ENCODE assay signal across 34 cellular contexts in genomic region chr11:20631525-20632168, GRCh38. TPM values are rescaled to one million over a fixed set of nuclear protein-coding genes. Genes with fewer than 3 reads are reported as not detected.
A peak's percentile ranks its signal among the peaks of the same experiment; 100 is the strongest.
DNase-seq lines count a peak whose midpoint lies in the region; ATAC-seq and TF ChIP-seq lines count a peak whose summit lies in the region.
"Had no signal": no experiment of that assay in that cellular context is flagged by ENCODE, and none has a peak within 500 bp of the region (broad histone marks: within the 10 kb centered on the region; RNA-seq: fewer than 3 reads in every experiment).

No MANE protein-coding gene starts in this region.

- H3K36me3 ChIP-seq in HEK293 (ENCODE audit: control insufficient read depth in 2 of 2, insufficient read depth in 1 of 2, low read length in 2 of 2) = no peaks in the 10 kb centered on the region
- H3K36me3 ChIP-seq: left ventricle myocardium inferior, MG63 had no signal

- no peak for TF ChIP-seq CTCF in HEK293 (tag by site-specific recombination; IDR thresholded peaks at IDR 0.05)

- peak; percentile 31 for DNase-seq in DMS153 (lab: John Stamatoyannopoulos, UW)
- DNase-seq in NCI-H69 (lab: John Stamatoyannopoulos, UW) = peak; percentile 97
- DNase-seq in epithelial cell of prostate (ENCODE audit: low read depth, low spot score) = peak; percentile 79
- DNase-seq in left cardiac atrium = no peak
- DNase-seq: activated CD4-positive, CD25-positive, alpha-beta regulatory T cell; activated CD8-positive, alpha-beta memory T cell treated with anti-CD3 and anti-CD28 coated beads, Interleukin-2, amount 10 ng/mL, durations not matched to agents 7 days and 5 days; activated gamma-delta T cell treated with Interleukin-2 at 50 U/mL for 16 hours; activated naive CD8-positive, alpha-beta T cell treated with anti-CD3 and anti-CD28 coated beads, Interleukin-2, amount 10 ng/mL, durations not matched to agents 7 days and 5 days; activated T-cell treated with anti-CD3 and anti-CD28 coated beads, Interleukin-2, amount 50 U/mL, for 4 hours; aorta; CD8-positive, alpha-beta memory T cell; DMS79 treated with DMSO at 0.1 percent for 48 hours; effector memory CD4-positive, alpha-beta T cell; erythroblast; glutamatergic neuron; KBM-7; left ventricle myocardium inferior; MG63; NCI-H446; OCI-M1; retina; SK-N-SH; trophoblast cell had no signal

- H3K27ac ChIP-seq in HEK293 (ENCODE audit: extremely low read depth, low read depth, low read length) (no peak overlapping the region), epithelial cell of prostate (peak overlapping the region; percentile 57)
- H3K27ac ChIP-seq: coronary artery, left ventricle myocardium inferior, parathyroid adenoma had no signal

- intact Hi-C loops in left cardiac atrium (cut with DNase I) = no loop called here

- POLR2A ChIA-PET in HEK293 (lab: Yijun Ruan, JAX) = no interaction called here

- H3K4me1 ChIP-seq in HEK293 (ENCODE audit: control insufficient read depth, insufficient read depth, low read length) = no peaks in the 10 kb centered on the region
- H3K4me1 ChIP-seq: parathyroid adenoma had no signal

- ATAC-seq in GM19455 (IDR thresholded peaks at IDR 0.05; ENCODE audit: unreplicated experiment) = no peak
- ATAC-seq in left cardiac atrium = no peak
- ATAC-seq in HG03457 (IDR thresholded peaks at IDR 0.05; ENCODE audit: unreplicated experiment) = no peak
- ATAC-seq: activated CD8-positive, alpha-beta memory T cell treated with anti-CD3 and anti-CD28 coated beads, Interleukin-2, amount 10 ng/mL, durations not matched to agents 7 days and 5 days; activated T-cell treated with anti-CD3 and anti-CD28 coated beads, Interleukin-2, amount 50 U/mL, for 4 hours; GM23338; stimulated activated effector memory CD8-positive, alpha-beta T cell treated with anti-CD3 and anti-CD28 coated beads, Interleukin-12 subunit alpha, Interleukin-12 subunit beta, amount 100 ng/mL, for 72 hours had no signal

- CTCF ChIA-PET in HEK293 (lab: Yijun Ruan, JAX) = interaction anchor here (0.8 kb wide), 1 partner anchor 199 kb away, joined by 3 read pairs; no protein-coding TSS in a partner anchor

- H3K4me3 ChIP-seq in HEK293 (ENCODE audit: low read depth, low read length) = no peak overlapping the region
- H3K4me3 ChIP-seq: coronary artery, GM23338, left ventricle myocardium inferior, MG63 had no signal

- no peaks in the 10 kb centered on the region for H3K9me3 ChIP-seq in HEK293 (ENCODE audit: control insufficient read depth, insufficient read depth, low read depth, low read length)
- H3K9me3 ChIP-seq: MG63, SK-N-SH had no signal

TF ChIP-seq in HEK293, 187 proteins besides CTCF, POLR2A, EP300 and RAD21:
- TF ChIP-seq KLF10 (tag by site-specific recombination; IDR thresholded peaks at IDR 0.05) (no peak), ZBTB20 (tag by site-specific recombination; IDR thresholded peaks at IDR 0.05) (peak; percentile 51; the same call in 1 of the 2 replicates), YY1 (tag by site-specific recombination; IDR thresholded peaks at IDR 0.05) (no peak), ZNF19 (tag by site-specific recombination; IDR thresholded peaks at IDR 0.05; ENCODE audit: low read depth) (no peak), ZNF792 (tag by site-specific recombination; IDR thresholded peaks at IDR 0.05) (no peak), GLIS1 (tag by site-specific recombination; IDR thresholded peaks at IDR 0.05) (peak; percentile 57), ZNF398 (tag by site-specific recombination; IDR thresholded peaks at IDR 0.05) (peak; percentile 49; the same call in 1 of the 2 replicates), ZNF677 (tag by site-specific recombination; IDR thresholded peaks at IDR 0.05) (no peak), TCF7L2 (IDR thresholded peaks at IDR 0.05; ENCODE audit: borderline replicate concordance, low read depth, low read length) (no peak), ZNF138 (tag by site-specific recombination; IDR thresholded peaks at IDR 0.05; ENCODE audit: borderline replicate concordance) (no peak), HIC1 (tag by site-specific recombination; IDR thresholded peaks at IDR 0.05) (no peak), ZNF555 (tag by site-specific recombination; conservative IDR thresholded peaks at IDR 0.05) (no peak), ZIC2 (tag by site-specific recombination; IDR thresholded peaks at IDR 0.05) (peak; percentile 97), ZNF449 (tag by site-specific recombination; IDR thresholded peaks at IDR 0.05) (no peak)

RNA-seq across cellular contexts. Expression of gene SLC6A5, which starts 32.2 kb away (rescaled TPM):
- under 1 TPM in 1 of 2 donors, not detected in 1; 0.16 TPM for total RNA-seq in left cardiac atrium
- total RNA-seq: activated CD8-positive, alpha-beta memory T cell treated with anti-CD3 and anti-CD28 coated beads, Interleukin-2, amount 10 ng/mL, durations not matched to agents 7 days and 5 days; activated naive CD8-positive, alpha-beta T cell treated with anti-CD3 and anti-CD28 coated beads, Interleukin-2, amount 10 ng/mL, durations not matched to agents 7 days and 5 days; activated T-cell treated with anti-CD3 and anti-CD28 coated beads, Interleukin-2, amount 50 U/mL, for 4 hours; aorta; CD8-positive, alpha-beta memory T cell; GM23338; left ventricle myocardium inferior; myocyte; skeletal muscle tissue; subcutaneous adipose tissue; T-helper 1 cell treated with Interleukin-12 subunit alpha and Interleukin-12 subunit beta and Interleukin-4 antibody, amounts not matched to agents 30 ng/mL and 1 ng/mL, for 36 hours had no signal

RNA-seq across cellular contexts. Expression of gene NELL1, which starts 37.7 kb away (rescaled TPM):
- not detected for total RNA-seq in left cardiac atrium
- total RNA-seq: activated CD8-positive, alpha-beta memory T cell treated with anti-CD3 and anti-CD28 coated beads, Interleukin-2, amount 10 ng/mL, durations not matched to agents 7 days and 5 days; activated naive CD8-positive, alpha-beta T cell treated with anti-CD3 and anti-CD28 coated beads, Interleukin-2, amount 10 ng/mL, durations not matched to agents 7 days and 5 days; activated T-cell treated with anti-CD3 and anti-CD28 coated beads, Interleukin-2, amount 50 U/mL, for 4 hours; CD8-positive, alpha-beta memory T cell; left ventricle myocardium inferior; myocyte; subcutaneous adipose tissue; T-helper 1 cell treated with Interleukin-12 subunit alpha and Interleukin-12 subunit beta and Interleukin-4 antibody, amounts not matched to agents 30 ng/mL and 1 ng/mL, for 36 hours had no signal
